9 cellular contexts compared by ENCODE assay signal in the genomic region with DNA sequence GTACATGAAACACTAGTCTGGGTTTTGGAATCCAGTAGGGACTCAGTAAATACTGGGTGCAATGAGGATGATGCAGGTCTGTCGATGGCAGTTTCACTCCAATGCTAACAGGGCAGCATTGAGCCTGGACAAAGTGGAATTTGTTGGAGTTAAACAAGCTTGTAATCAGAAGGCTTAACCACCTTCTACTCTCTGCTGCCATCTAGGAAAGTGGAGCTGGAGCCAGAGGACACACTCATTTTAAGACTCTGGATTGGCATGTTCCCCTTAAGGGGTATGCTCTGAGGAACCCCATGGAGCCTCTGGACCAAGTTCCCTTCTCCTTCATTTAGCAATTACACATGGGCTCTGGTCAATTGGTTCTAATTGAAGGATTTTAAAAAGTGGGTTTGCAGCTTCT.
DNase-seq lines count a peak whose midpoint lies in the region; ATAC-seq and TF ChIP-seq lines count a peak whose summit lies in the region.
"Had no signal": no experiment of that assay in that cellular context is flagged by ENCODE, and none has a peak within 500 bp of the region (broad histone marks: within the 10 kb centered on the region; RNA-seq: fewer than 3 reads in every experiment).

No MANE protein-coding gene starts in this region.

- no peaks in the 10 kb centered on the region for H3K36me3 ChIP-seq in A673 (ENCODE audit: insufficient read depth, low read length, poor library complexity, severe bottlenecking)

- no peak overlapping the region for H3K27ac ChIP-seq in A673 (ENCODE audit: low read depth, low read length, poor library complexity, severe bottlenecking)

- POLR2A ChIA-PET in A673 (lab: Charles Lee; ENCODE audit: low non-redundant PET): no interaction called here

- H3K4me1 ChIP-seq in A673 (ENCODE audit: insufficient read depth, low read length, poor library complexity, severe bottlenecking): no peaks in the 10 kb centered on the region

- ATAC-seq in left colon (peak; percentile 54), GM21515 (IDR thresholded peaks at IDR 0.05; ENCODE audit: unreplicated experiment) (no peak), HG03571 (IDR thresholded peaks at IDR 0.05; ENCODE audit: unreplicated experiment) (no peak)

- CTCF ChIA-PET in A673 (lab: Charles Lee): no interaction called here

- no TSS peak for BruUV-seq in A673 (replicated peaks; lab: Mats Ljungman, UMichigan)

- in situ Hi-C loops in astrocyte of the spinal cord (cut with HindIII; ENCODE audit: low sequenced_read_pairs): no loop called here

- DNase-seq in A673 (ENCODE audit: low spot score) (no peak), GM12864 (ENCODE audit: low read depth) (no peak), astrocyte of the spinal cord (ENCODE audit: low read depth, low spot score) (no peak), left colon (no peak), COR-L47 (lab: John Stamatoyannopoulos, UW) (no peak), NCI-H1694 treated with DMSO at 0.1 percent for 48 hours (lab: John Stamatoyannopoulos, UW) (no peak)
- DNase-seq: MM.1S had no signal

- H3K4me3 ChIP-seq in A673 (ENCODE audit: low read depth, low read length, poor library complexity, severe bottlenecking): no peak overlapping the region
- no peak overlapping the region for H3K4me3 ChIP-seq in GM12864 (ENCODE audit: low read depth, low read length)
- H3K4me3 ChIP-seq in astrocyte of the spinal cord (ENCODE audit: low read depth, low read length): no peak overlapping the region

- 0 out of 2 replicates have a peak, but pooled peaks have one; percentile 12 for TF ChIP-seq CTCF in A673 (conservative IDR thresholded peaks at IDR 0.05; ENCODE audit: low read depth, low read length)
- peak; percentile 9 for TF ChIP-seq CTCF in GM12864 (IDR thresholded peaks at IDR 0.05; ENCODE audit: low read depth, low read length, missing control alignments)
- TF ChIP-seq CTCF in astrocyte of the spinal cord (IDR thresholded peaks at IDR 0.05; ENCODE audit: low read depth, low read length): peak; percentile 43

- intact Hi-C loops in A673 (cut with micrococcal nuclease; ENCODE audit: unreplicated experiment): no loop called here
- intact Hi-C loops in left colon (cut with DNase I, micrococcal nuclease): no loop called here

- H3K27me3 ChIP-seq in A673 (replicated peaks; ENCODE audit: insufficient read depth, low read depth, low read length, poor library complexity): no peaks in the 10 kb centered on the region

- no peaks in the 10 kb centered on the region for H3K9me3 ChIP-seq in A673 (ENCODE audit: low read depth, low read length, poor library complexity, severe bottlenecking)
